14 cellular contexts compared by ENCODE assay signal in genomic region chr2:170434900-170435640, GRCh38.
DNase-seq lines count a peak whose midpoint lies in the region; ATAC-seq, FAIRE-seq and TF ChIP-seq lines count a peak whose summit lies in the region.
"Had no signal": no experiment of that assay in that cellular context is flagged by ENCODE, and none has a peak within 500 bp of the region (broad histone marks: within the 10 kb centered on the region; RNA-seq: fewer than 3 reads in every experiment).

No MANE protein-coding gene starts in this region.

- peak overlapping the region; percentile 13; the same call in 1 of the 2 replicates for H3K9ac ChIP-seq in HepG2 (ENCODE audit: insufficient read depth, low read depth, low read length)
- H3K9ac ChIP-seq: parathyroid adenoma had no signal

- peaks cover 23% of the 10 kb centered on the region for H3K4me1 Mint-ChIP-seq in activated naive CD8-positive, alpha-beta T cell treated with anti-CD3 and anti-CD28 coated beads, Interleukin-2, amount 10 ng/mL, durations not matched to agents 7 days and 5 days
- H3K4me1 Mint-ChIP-seq in stimulated activated naive CD8-positive, alpha-beta T cell treated with anti-CD3 and anti-CD28 coated beads, Interleukin-15, amount 100 ng/mL, for 72 hours = peaks cover 25% of the 10 kb centered on the region

- H3K27me3 ChIP-seq in HepG2 (ENCODE audit: control insufficient read depth in 1 of 2, insufficient read depth in 2 of 2, low read length in 2 of 2) = no peaks in the 10 kb centered on the region
- H3K27me3 ChIP-seq in right lobe of liver = no peaks in the 10 kb centered on the region
- no peaks in the 10 kb centered on the region for H3K27me3 ChIP-seq in tibial artery

- POLR2A ChIA-PET in HepG2 (lab: Yijun Ruan, JAX) = interaction anchor here (0.8 kb wide), 1 partner anchor 21 kb away, joined by 4 read pairs; no protein-coding TSS in a partner anchor
- POLR2A ChIA-PET in activated naive CD8-positive, alpha-beta T cell treated with anti-CD3 and anti-CD28 coated beads, Interleukin-2, amount 10 ng/mL, durations not matched to agents 7 days and 5 days (lab: Charles Lee) = interaction anchor here (0.5 kb wide), 1 partner anchor 27 kb away, joined by 5 read pairs; no protein-coding TSS in a partner anchor

- H3K36me3 Mint-ChIP-seq in activated naive CD8-positive, alpha-beta T cell treated with anti-CD3 and anti-CD28 coated beads, Interleukin-2, amount 10 ng/mL, durations not matched to agents 7 days and 5 days = no peaks in the 10 kb centered on the region

- H3K79me2 ChIP-seq in HepG2 (ENCODE audit: insufficient read depth, low read length) = no peaks in the 10 kb centered on the region
- H3K79me2 ChIP-seq: parathyroid adenoma had no signal

- peak overlapping the region; percentile 68 for H3K4me2 ChIP-seq in HepG2 (ENCODE audit: low read depth, low read length)

- intact Hi-C loops in HepG2 (cut with micrococcal nuclease; ENCODE audit: unreplicated experiment) = no loop called here
- intact Hi-C loops in right lobe of liver (cut with DNase I) = no loop called here
- intact Hi-C loops in tibial artery (cut with DNase I; ENCODE audit: low total_unique reads) = no loop called here

- H3K27ac Mint-ChIP-seq in activated naive CD8-positive, alpha-beta T cell treated with anti-CD3 and anti-CD28 coated beads, Interleukin-2, amount 10 ng/mL, durations not matched to agents 7 days and 5 days = no peak overlapping the region
- no peak overlapping the region for H3K27ac Mint-ChIP-seq in stimulated activated naive CD8-positive, alpha-beta T cell treated with anti-CD3 and anti-CD28 coated beads, Interleukin-15, amount 100 ng/mL, for 72 hours
- H3K27ac Mint-ChIP-seq: GM23338 had no signal

- peak overlapping the region; percentile 52 for H3K4me3 Mint-ChIP-seq in activated naive CD8-positive, alpha-beta T cell treated with anti-CD3 and anti-CD28 coated beads, Interleukin-2, amount 10 ng/mL, durations not matched to agents 7 days and 5 days
- H3K4me3 Mint-ChIP-seq in stimulated activated naive CD8-positive, alpha-beta T cell treated with anti-CD3 and anti-CD28 coated beads, Interleukin-15, amount 100 ng/mL, for 72 hours = peak overlapping the region; percentile 17 to 59

- H2AFZ ChIP-seq in HepG2 (ENCODE audit: low read length) = peak overlapping the region; percentile 89
- H2AFZ ChIP-seq: GM23338, parathyroid adenoma had no signal

- TF ChIP-seq EP300 in HepG2 (IDR thresholded peaks at IDR 0.05; ENCODE audit: low read depth in 2 of 2, low read length in 2 of 2) (peak in 1 of 2 experiments; percentile 56; a peak in 1 of 4 replicates), HepG2 (CRISPR knock-in tag; IDR thresholded peaks at IDR 0.05; ENCODE audit: borderline replicate concordance) (no peak)

- peaks cover 50% of the 10 kb centered on the region for H3K27me3 Mint-ChIP-seq in activated naive CD8-positive, alpha-beta T cell treated with anti-CD3 and anti-CD28 coated beads, Interleukin-2, amount 10 ng/mL, durations not matched to agents 7 days and 5 days
- peaks cover 49% of the 10 kb centered on the region for H3K27me3 Mint-ChIP-seq in stimulated activated naive CD8-positive, alpha-beta T cell treated with anti-CD3 and anti-CD28 coated beads, Interleukin-15, amount 100 ng/mL, for 72 hours

- no peaks in the 10 kb centered on the region for H4K20me1 ChIP-seq in HepG2 (ENCODE audit: insufficient read depth, low read length)

- in situ Hi-C loops in HepG2 (cut with HindIII; ENCODE audit: extremely low pct_ligation_motif_present, low pct_unique_long_range_greater_than_20kb) = no loop called here

- no peak for TF ChIP-seq RAD21 in HepG2 (CRISPR knock-in tag; IDR thresholded peaks at IDR 0.05)

- no peak for FAIRE-seq in HepG2 (lab: Jason Lieb, UNC)
- FAIRE-seq: bronchial epithelial cell had no signal

- TF ChIP-seq POLR2A in HepG2 (IDR thresholded peaks at IDR 0.05; ENCODE audit: insufficient read depth in 1 of 2, low read depth in 2 of 2, low read length in 2 of 2) (no peak), right lobe of liver (IDR thresholded peaks at IDR 0.05) (no peak)

- H3K4me3 ChIP-seq in HepG2 (replicated peaks in 1 of 3; ENCODE audit: insufficient read depth in 1 of 3, low read depth in 2 of 3, low read length in 3 of 3) (peak overlapping the region; percentile 4 to 30 (median 4); a peak in 4 of 6 replicates), right lobe of liver (no peak overlapping the region), tibial artery (no peak overlapping the region)
- H3K4me3 ChIP-seq: lung had no signal

- ATAC-seq in HepG2 (peak; percentile 94), right lobe of liver (no peak), HG03066 (IDR thresholded peaks at IDR 0.05; ENCODE audit: low read depth, unreplicated experiment) (peak; percentile 66), GM19455 (IDR thresholded peaks at IDR 0.05; ENCODE audit: unreplicated experiment) (no peak)
- ATAC-seq in activated naive CD8-positive, alpha-beta T cell treated with anti-CD3 and anti-CD28 coated beads, Interleukin-2, amount 10 ng/mL, durations not matched to agents 7 days and 5 days (ENCODE audit: low read depth) = peak; percentile 77
- ATAC-seq in stimulated activated naive CD8-positive, alpha-beta T cell treated with anti-CD3 and anti-CD28 coated beads, Interleukin-15, amount 100 ng/mL, for 72 hours = peak; percentile 86

- no TSS peak for BruUV-seq in HepG2 (replicated peaks; lab: Mats Ljungman, UMichigan)

- CTCF ChIA-PET in HepG2 (lab: Yijun Ruan, JAX; ENCODE audit: low intra/inter-chr PET ratio, low total read pairs) = no interaction called here

- H3K27ac ChIP-seq in HepG2 (ENCODE audit: extremely low read length, insufficient read depth, low read length) (no peak overlapping the region), right lobe of liver (no peak overlapping the region), tibial artery (no peak overlapping the region)
- H3K27ac ChIP-seq: parathyroid adenoma had no signal

- no peaks in the 10 kb centered on the region for H3K9me3 ChIP-seq in HepG2 (ENCODE audit: low read length)
- no peaks in the 10 kb centered on the region for H3K9me3 ChIP-seq in right lobe of liver
- H3K9me3 ChIP-seq in tibial artery = no peaks in the 10 kb centered on the region

- peaks cover 31% of the 10 kb centered on the region for H3K4me1 ChIP-seq in HepG2 (ENCODE audit: insufficient read depth, low read length)
- H3K4me1 ChIP-seq in right lobe of liver = no peaks in the 10 kb centered on the region
- no peaks in the 10 kb centered on the region for H3K4me1 ChIP-seq in tibial artery
- H3K4me1 ChIP-seq: parathyroid adenoma had no signal

- TF ChIP-seq CTCF in HepG2 (CRISPR knock-in tag; IDR thresholded peaks at IDR 0.05) (no peak), right lobe of liver (IDR thresholded peaks at IDR 0.05) (no peak), tibial artery (IDR thresholded peaks at IDR 0.05) (no peak)

- H3K36me3 ChIP-seq in HepG2 (replicated peaks in 1 of 2; ENCODE audit: control insufficient read depth in 1 of 2, insufficient read depth in 2 of 2, low read length in 2 of 2) (no peaks in the 10 kb centered on the region), right lobe of liver (no peaks in the 10 kb centered on the region), tibial artery (no peaks in the 10 kb centered on the region)

- WGBS in HepG2 (ENCODE audit: low lambda C conversion rate) = 40% methylated on average over 6 of the region's 6 CpGs
- WGBS in right lobe of liver (ENCODE audit: insufficient coverage, low coverage, low lambda C conversion rate, missing lambda C conversion rate) = 40% methylated on average over 6 of the region's 6 CpGs

- DNase-seq in HepG2 (ENCODE audit: low spot score) (peak; percentile 16), right lobe of liver (no peak), NCI-H82 treated with DMSO at 0.1 percent for 48 hours (lab: John Stamatoyannopoulos, UW; ENCODE audit: unreplicated experiment) (no peak), tibial artery (no peak)
- no peak for DNase-seq in activated naive CD8-positive, alpha-beta T cell treated with anti-CD3 and anti-CD28 coated beads, Interleukin-2, amount 10 ng/mL, durations not matched to agents 7 days and 5 days
- DNase-seq in stimulated activated naive CD8-positive, alpha-beta T cell treated with anti-CD3 and anti-CD28 coated beads, Interleukin-15, amount 100 ng/mL, for 72 hours = peak in 1 of 2 donors; percentile 5
- DNase-seq: activated T-cell treated with anti-CD3 and anti-CD28 coated beads, Interleukin-2, amount 50 U/mL, for 48 hours; hippocampal formation had no signal

- no peaks in the 10 kb centered on the region for H3K9me3 Mint-ChIP-seq in activated naive CD8-positive, alpha-beta T cell treated with anti-CD3 and anti-CD28 coated beads, Interleukin-2, amount 10 ng/mL, durations not matched to agents 7 days and 5 days
- H3K9me3 Mint-ChIP-seq in stimulated activated naive CD8-positive, alpha-beta T cell treated with anti-CD3 and anti-CD28 coated beads, Interleukin-15, amount 100 ng/mL, for 72 hours = no peaks in the 10 kb centered on the region
- H3K9me3 Mint-ChIP-seq: GM23338 had no signal

TF ChIP-seq in HepG2, 621 proteins besides CTCF, POLR2A, EP300 and RAD21 (continues in another document):
- TF ChIP-seq KDM5A (IDR thresholded peaks at IDR 0.05; ENCODE audit: borderline replicate concordance, low read length) (no peak), ARID2 (CRISPR knock-in tag; IDR thresholded peaks at IDR 0.05; ENCODE audit: borderline replicate concordance) (no peak), NCOA5 (CRISPR knock-in tag; IDR thresholded peaks at IDR 0.05) (no peak), GPN1 (CRISPR knock-in tag; IDR thresholded peaks at IDR 0.05; ENCODE audit: borderline replicate concordance) (no peak), SNAI1 (CRISPR knock-in tag; IDR thresholded peaks at IDR 0.05; ENCODE audit: borderline replicate concordance) (no peak), BRD4 (CRISPR knock-in tag; IDR thresholded peaks at IDR 0.05) (no peak), DRAP1 (CRISPR knock-in tag; IDR thresholded peaks at IDR 0.05) (no peak), ZNF136 (CRISPR knock-in tag; IDR thresholded peaks at IDR 0.05; ENCODE audit: low read depth) (no peak), SIX4 (CRISPR knock-in tag; IDR thresholded peaks at IDR 0.05) (no peak), EZH2 (conservative IDR thresholded peaks at IDR 0.05; ENCODE audit: low read depth, low read length) (no peak), ZNF780A (CRISPR knock-in tag; IDR thresholded peaks at IDR 0.05) (no peak), SNRNP70 (IDR thresholded peaks at IDR 0.05; ENCODE audit: low read depth, low read length) (no peak)

Comparison
In these comparisons a context has a peak if more than half of its experiments do, and no peak if none do; other contexts are left out.
1. ATAC-seq: peak in HepG2 (single experiment), HG03066 (single experiment), activated naive CD8-positive, alpha-beta T cell treated with anti-CD3 and anti-CD28 coated beads, Interleukin-2, amount 10 ng/mL, durations not matched to agents 7 days and 5 days (single experiment) and stimulated activated naive CD8-positive, alpha-beta T cell treated with anti-CD3 and anti-CD28 coated beads, Interleukin-15, amount 100 ng/mL, for 72 hours (single experiment); none in right lobe of liver (0 of 4) and GM19455 (single experiment).
2. H3K4me3 ChIP-seq: peak in HepG2 (3 of 3); none in right lobe of liver (0 of 3) and tibial artery (0 of 2).